Comparison of ENCODE assay signal across 20 cellular contexts in genomic region chr9:20732118-20732517, GRCh38. TPM values are rescaled to one million over a fixed set of nuclear protein-coding genes. Genes with fewer than 3 reads are reported as not detected.
DNase-seq lines count a peak whose midpoint lies in the region; ATAC-seq, FAIRE-seq and TF ChIP-seq lines count a peak whose summit lies in the region.
"Had no signal": no experiment of that assay in that cellular context is flagged by ENCODE, and none has a peak within 500 bp of the region (broad histone marks: within the 10 kb centered on the region; RNA-seq: fewer than 3 reads in every experiment).

No MANE protein-coding gene starts in this region.

- peak overlapping the region in 1 of 10 donors; percentile 9 for H3K27ac Mint-ChIP-seq in naive thymus-derived CD8-positive, alpha-beta T cell
- H3K27ac Mint-ChIP-seq: activated T-cell treated with anti-CD3 and anti-CD28 coated beads, Interleukin-2, amount 50 U/mL, for 72 hours; B cell; T-helper 2 cell treated with Interferon-gamma antibody and Interleukin-4, amounts not matched to agents 5 μg/mL and 100 μg/mL, for 36 hours had no signal

- no peak overlapping the region for H3K4me3 ChIP-seq in astrocyte of the cerebellum (ENCODE audit: low read depth, low read length)
- H3K4me3 ChIP-seq in kidney epithelial cell (ENCODE audit: low read depth, low read length) = no peak overlapping the region
- H3K4me3 ChIP-seq: gastroesophageal sphincter, thoracic aorta had no signal

- H3K36me3 Mint-ChIP-seq in naive thymus-derived CD8-positive, alpha-beta T cell = peaks cover 0 to 41% (median 24%) of the 10 kb centered on the region in 3 donors

- no peaks in the 10 kb centered on the region for H3K27me3 ChIP-seq in kidney epithelial cell (ENCODE audit: control insufficient read depth, insufficient read depth, low read length)
- H3K27me3 ChIP-seq: gastroesophageal sphincter had no signal

- H3K4me3 Mint-ChIP-seq in naive thymus-derived CD8-positive, alpha-beta T cell = no peak overlapping the region
- H3K4me3 Mint-ChIP-seq: activated T-cell treated with anti-CD3 and anti-CD28 coated beads, Interleukin-2, amount 50 U/mL, for 72 hours; B cell; IgD-negative memory B cell; T-helper 2 cell treated with Interferon-gamma antibody and Interleukin-4, amounts not matched to agents 5 μg/mL and 100 μg/mL, for 36 hours had no signal

- POLR2A ChIA-PET in naive thymus-derived CD8-positive, alpha-beta T cell (lab: Charles Lee) = no interaction called here

- no peak for ATAC-seq in GM21526 (IDR thresholded peaks at IDR 0.05; ENCODE audit: low FRiP score, unreplicated experiment)
- ATAC-seq in HG02759 (IDR thresholded peaks at IDR 0.05; ENCODE audit: unreplicated experiment) = no peak
- ATAC-seq in naive thymus-derived CD8-positive, alpha-beta T cell = no peak
- ATAC-seq: activated T-cell treated with anti-CD3 and anti-CD28 coated beads, Interleukin-2, amount 50 U/mL, for 72 hours; gastroesophageal sphincter had no signal

- no peaks in the 10 kb centered on the region for H3K9me3 Mint-ChIP-seq in naive thymus-derived CD8-positive, alpha-beta T cell
- H3K9me3 Mint-ChIP-seq: activated T-cell treated with anti-CD3 and anti-CD28 coated beads, Interleukin-2, amount 50 U/mL, for 72 hours; IgD-negative memory B cell; T-helper 2 cell treated with Interferon-gamma antibody and Interleukin-4, amounts not matched to agents 5 μg/mL and 100 μg/mL, for 36 hours had no signal

- no peaks in the 10 kb centered on the region for H3K27me3 Mint-ChIP-seq in naive thymus-derived CD8-positive, alpha-beta T cell
- H3K27me3 Mint-ChIP-seq: B cell, IgD-negative memory B cell had no signal

- in situ Hi-C loops in astrocyte of the cerebellum (cut with HindIII; ENCODE audit: low sequenced_read_pairs) = no loop called here

- no peaks in the 10 kb centered on the region for H3K36me3 ChIP-seq in kidney epithelial cell (ENCODE audit: control insufficient read depth, insufficient read depth, low read length)
- H3K36me3 ChIP-seq: gastroesophageal sphincter, thoracic aorta had no signal

- FAIRE-seq in HTR-8/SVneo (lab: Jason Lieb, UNC) = no peak
- FAIRE-seq: islet of Langerhans had no signal

- peak; percentile 38 for DNase-seq in Daoy (ENCODE audit: low read depth)
- peak; percentile 3 for DNase-seq in HTR-8/SVneo (ENCODE audit: insufficient read length, low spot score)
- DNase-seq in astrocyte of the cerebellum (ENCODE audit: low read depth) = peak; percentile 37
- peak; percentile 23 for DNase-seq in kidney epithelial cell (ENCODE audit: low read depth)
- DNase-seq in CD1c-positive myeloid dendritic cell (ENCODE audit: extremely low spot score) = no peak
- DNase-seq in naive thymus-derived CD8-positive, alpha-beta T cell = no peak
- DNase-seq: activated T-cell treated with anti-CD3 and anti-CD28 coated beads, Interleukin-2, amount 50 U/mL, for 72 hours; amygdala; DMS79; NCI-H1436; NCI-H510A treated with DMSO at 0.1 percent for 48 hours; posterior cingulate gyrus had no signal

- TF ChIP-seq CTCF in astrocyte of the cerebellum (IDR thresholded peaks at IDR 0.05; ENCODE audit: low read depth, low read length, missing control alignments) = no peak
- no peak for TF ChIP-seq CTCF in kidney epithelial cell (IDR thresholded peaks at IDR 0.05; ENCODE audit: insufficient read depth, low read length, poor library complexity, severe bottlenecking)

- H3K4me1 Mint-ChIP-seq in naive thymus-derived CD8-positive, alpha-beta T cell = peaks cover under 1 to 9% (median 4%) of the 10 kb centered on the region in 4 donors
- H3K4me1 Mint-ChIP-seq: B cell, IgD-negative memory B cell had no signal

RNA-seq across cellular contexts. Expression of gene FOCAD, which starts 48.1 kb away (rescaled TPM):
- total RNA-seq in Daoy (2014; rRNA removed; shearing (Covaris generic)) = 11.3 and 15.4 TPM in 2 replicates
- total RNA-seq in kidney epithelial cell = 42.4 and 62.9 TPM in 2 replicates
- 10 to 100 TPM; 16.0 to 16.1 TPM for total RNA-seq in naive thymus-derived CD8-positive, alpha-beta T cell
- polyA plus RNA-seq in naive thymus-derived CD8-positive, alpha-beta T cell = 10 to 100 TPM; 12.5 to 15.3 (median 14.9) TPM

Comparison
In these comparisons a context has a peak if more than half of its experiments do, and no peak if none do; other contexts are left out.
1. DNase-seq: peak in Daoy (single experiment), HTR-8/SVneo (single experiment), astrocyte of the cerebellum (single experiment) and kidney epithelial cell (single experiment); none in CD1c-positive myeloid dendritic cell (single experiment) and naive thymus-derived CD8-positive, alpha-beta T cell (0 of 10).